8 cellular contexts compared by ENCODE assay signal in genomic region chr5:138177936-138178515, GRCh38. TPM values are rescaled to one million over a fixed set of nuclear protein-coding genes. Genes with fewer than 3 reads are reported as not detected.
A peak's percentile ranks its signal among the peaks of the same experiment; 100 is the strongest.
DNase-seq lines count a peak whose midpoint lies in the region; ATAC-seq lines count a peak whose summit lies in the region.

No MANE protein-coding gene starts in this region.

- peak overlapping the region; percentile 87 for H3K27ac ChIP-seq in layer of hippocampus (ENCODE audit: low read depth, low read length)

- H3K36me3 Mint-ChIP-seq in stimulated activated naive B cell treated with anti-CD40 and anti-IgM and Interleukin-4, amounts not matched to agents 10 μg/mL and 1 μg/mL and 100 μg/mL, for 72 hours, result peaks cover 8 to 10% of the 10 kb centered on the region in 2 donors

- H3K9me3 Mint-ChIP-seq in stimulated activated naive B cell treated with anti-CD40 and anti-IgM and Interleukin-4, amounts not matched to agents 10 μg/mL and 1 μg/mL and 100 μg/mL, for 72 hours, result no peaks in the 10 kb centered on the region

- H3K4me1 Mint-ChIP-seq in stimulated activated naive B cell treated with anti-CD40 and anti-IgM and Interleukin-4, amounts not matched to agents 10 μg/mL and 1 μg/mL and 100 μg/mL, for 72 hours, result peaks cover 0 to 14% of the 10 kb centered on the region in 2 donors

- H3K27ac Mint-ChIP-seq in stimulated activated naive B cell treated with anti-CD40 and anti-IgM and Interleukin-4, amounts not matched to agents 10 μg/mL and 1 μg/mL and 100 μg/mL, for 72 hours, result no peak overlapping the region

- DNase-seq in CMK (ENCODE audit: low read depth) (peak; percentile 12), H4 (ENCODE audit: low spot score) (peak; percentile 23), OCI-M1 (lab: John Stamatoyannopoulos, UW) (peak; percentile 67), cerebellar cortex (ENCODE audit: low spot score) (peak; percentile 58), posterior vena cava (ENCODE audit: low spot score) (no peak)
- DNase-seq in stimulated activated naive B cell treated with anti-CD40 and anti-IgM and Interleukin-4, amounts not matched to agents 10 μg/mL and 1 μg/mL and 100 μg/mL, for 72 hours, result no peak

- intact Hi-C loops in posterior vena cava (cut with DNase I), result no loop called here

- no peaks in the 10 kb centered on the region for H3K27me3 ChIP-seq in layer of hippocampus (ENCODE audit: control insufficient read depth, insufficient read depth, low read length)

- no peaks in the 10 kb centered on the region for H3K27me3 Mint-ChIP-seq in stimulated activated naive B cell treated with anti-CD40 and anti-IgM and Interleukin-4, amounts not matched to agents 10 μg/mL and 1 μg/mL and 100 μg/mL, for 72 hours

- ATAC-seq in stimulated activated naive B cell treated with anti-CD40 and anti-IgM and Interleukin-4, amounts not matched to agents 10 μg/mL and 1 μg/mL and 100 μg/mL, for 72 hours (replicated peaks), result peak; percentile 46 to 47
- no peak for ATAC-seq in GM21528 (IDR thresholded peaks at IDR 0.05; ENCODE audit: low FRiP score, unreplicated experiment)

- no peak overlapping the region for H3K4me3 Mint-ChIP-seq in stimulated activated naive B cell treated with anti-CD40 and anti-IgM and Interleukin-4, amounts not matched to agents 10 μg/mL and 1 μg/mL and 100 μg/mL, for 72 hours

RNA-seq across cellular contexts. Expression of gene BRD8, which starts 0.4 kb away (rescaled TPM):
- total RNA-seq in H4 (2014; rRNA removed; shearing (Covaris generic)), result 46.5 and 55.2 TPM in 2 replicates
- total RNA-seq in posterior vena cava, result 10 to 100 TPM; 28.8 to 31.4 TPM

RNA-seq across cellular contexts. Expression of gene KIF20A, which starts 0.9 kb away (rescaled TPM):
- total RNA-seq in H4 (2014; rRNA removed; shearing (Covaris generic)), result 130 and 131 TPM in 2 replicates
- total RNA-seq in posterior vena cava, result 1 to 10 TPM in 1 of 2 donors, under 1 TPM in 1; 0.52 to 1.1 TPM

RNA-seq across cellular contexts. Expression of gene CDC23, which starts 35.1 kb away (rescaled TPM):
- 48.2 and 51.7 TPM in 2 replicates for total RNA-seq in H4 (2014; rRNA removed; shearing (Covaris generic))
- 10 to 100 TPM; 14.0 to 18.0 TPM for total RNA-seq in posterior vena cava

RNA-seq across cellular contexts. Expression of gene NME5, which starts 38.8 kb away (rescaled TPM):
- total RNA-seq in H4 (2014; rRNA removed; shearing (Covaris generic)), result 2.6 and 5.6 TPM in 2 replicates
- 1 to 10 TPM; 1.5 to 2.3 TPM for total RNA-seq in posterior vena cava

Comparison
In these comparisons a context has a peak if more than half of its experiments do, and no peak if none do; other contexts are left out.
1. DNase-seq: peak in CMK (single experiment), H4 (single experiment), OCI-M1 (single experiment) and cerebellar cortex (single experiment); none in stimulated activated naive B cell treated with anti-CD40 and anti-IgM and Interleukin-4, amounts not matched to agents 10 μg/mL and 1 μg/mL and 100 μg/mL, for 72 hours (single experiment) and posterior vena cava (single experiment).
2. RNA of gene KIF20A, which starts 0.9 kb away (total RNA-seq): 130 to 131 TPM in H4; 0.52 to 1.1 TPM in posterior vena cava; every median in the first group is over 10 times any median in the second.